Comparison of ENCODE assay signal across 19 cellular contexts in genomic region chr2:189372688-189373257, GRCh38.
"Had no signal": no experiment of that assay in that cellular context is flagged by ENCODE, and none has a peak within 500 bp of the region (broad histone marks: within the 10 kb centered on the region; RNA-seq: fewer than 3 reads in every experiment).

No MANE protein-coding gene starts in this region.

- H3K4me1 ChIP-seq: colonic mucosa, tibial nerve had no signal

- FAIRE-seq: keratinocyte, urothelium cell line had no signal

- H3K4me3 ChIP-seq: colonic mucosa, lung, tibial nerve had no signal

- H3K27me3 ChIP-seq: colonic mucosa, tibial nerve had no signal

- ATAC-seq: activated CD4-positive, alpha-beta T cell treated with anti-CD3 and anti-CD28 coated beads for 36 hours; esophagus mucosa; left lobe of liver; stimulated activated naive CD8-positive, alpha-beta T cell treated with anti-CD3 and anti-CD28 coated beads, Interleukin-15, Interleukin-2, amounts not matched to agents 100 U/mL and 50 U/mL, for 24 hours had no signal

- DNase-seq: activated CD4-positive, alpha-beta T cell treated with anti-CD3 and anti-CD28 coated beads for 36 hours; activated CD4-positive, alpha-beta T cell treated with anti-CD3 and anti-CD28 coated beads, Interleukin-2, amount 50 U/mL, for 48 hours; activated naive CD8-positive, alpha-beta T cell treated with anti-CD3 and anti-CD28 coated beads for 36 hours; amygdala; central memory CD4-positive, alpha-beta T cell; colonic mucosa; foreskin melanocyte; glutamatergic neuron; hypothalamus; stimulated activated CD4-positive, alpha-beta T cell treated with anti-CD3 and anti-CD28 coated beads, Interleukin-12 subunit alpha, Interleukin-12 subunit beta, amount 100 ng/mL, for 4 hours; stimulated activated CD4-positive, alpha-beta T cell treated with anti-CD3 and anti-CD28 coated beads, Interleukin-1b, Interleukin-23, amount 100 ng/mL, for 48 hours; stimulated activated naive CD8-positive, alpha-beta T cell treated with anti-CD3 and anti-CD28 coated beads, Interleukin-15, Interleukin-2, amounts not matched to agents 100 U/mL and 50 U/mL, for 24 hours; substantia nigra had no signal

- H3K36me3 ChIP-seq: colonic mucosa, tibial nerve had no signal

- H3K9me3 ChIP-seq: colonic mucosa had no signal

- H3K27ac ChIP-seq: colonic mucosa, tibial nerve had no signal
